In the genomic region with DNA sequence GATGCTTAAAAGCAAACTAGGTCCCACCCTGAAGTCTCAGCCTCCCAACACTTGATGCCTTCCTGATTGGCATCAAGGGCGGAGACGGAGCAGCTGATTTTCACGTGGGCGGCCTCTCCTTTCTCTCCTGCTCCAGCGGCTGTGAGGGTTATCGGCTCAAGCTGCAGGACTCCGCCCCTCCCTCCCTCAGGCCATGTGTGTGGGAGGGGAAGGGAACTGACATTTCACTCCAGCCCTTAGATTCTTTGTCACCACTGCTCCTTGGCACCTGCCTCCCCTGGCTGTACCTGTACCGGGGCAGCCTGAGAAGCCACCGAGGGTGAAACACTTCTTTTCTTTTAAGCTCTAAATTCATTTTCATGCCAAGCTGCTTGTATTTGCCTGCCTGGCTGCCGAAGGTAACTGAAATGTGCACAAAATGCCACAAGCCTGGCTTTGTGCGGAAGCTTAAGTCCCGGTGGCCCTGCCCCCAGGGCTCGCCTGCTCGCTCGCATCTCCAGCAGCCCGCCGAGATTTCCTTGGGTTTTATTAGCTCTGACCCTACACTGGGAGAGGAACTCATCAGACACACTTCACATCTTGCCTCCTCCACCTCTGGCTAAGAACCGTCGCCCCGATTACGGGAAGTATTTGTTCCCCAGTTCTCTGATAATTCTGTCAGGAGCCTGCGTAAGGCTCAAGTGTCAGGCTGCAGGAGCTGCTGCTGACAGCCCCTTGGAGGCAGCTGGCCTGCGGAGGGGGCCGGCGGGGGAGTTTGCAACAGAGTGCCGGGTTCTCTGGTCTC, we compare ENCODE assay signal across 8 cellular contexts. TPM values are rescaled to one million over a fixed set of nuclear protein-coding genes. Genes with fewer than 3 reads are reported as not detected.
A peak's percentile ranks its signal among the peaks of the same experiment; 100 is the strongest.
DNase-seq lines count a peak whose midpoint lies in the region; ATAC-seq, FAIRE-seq and TF ChIP-seq lines count a peak whose summit lies in the region.

No MANE protein-coding gene starts in this region.

- H3K4me1 ChIP-seq in HepG2 (ENCODE audit: insufficient read depth, low read length) (peaks cover 35% of the 10 kb centered on the region), upper lobe of right lung (peaks cover 23% of the 10 kb centered on the region)

- H3K36me3 Mint-ChIP-seq in activated CD4-positive, alpha-beta memory T cell treated with anti-CD3 and anti-CD28 coated beads, Interleukin-2, amount 10 ng/mL, durations not matched to agents 7 days and 5 days (ENCODE audit: low read depth): peaks cover 17% of the 10 kb centered on the region
- peaks cover 5% of the 10 kb centered on the region for H3K36me3 Mint-ChIP-seq in T-helper 17 cell (ENCODE audit: low read depth)

- CTCF ChIA-PET in HepG2 (lab: Yijun Ruan, JAX; ENCODE audit: low intra/inter-chr PET ratio, low total read pairs): interaction anchor here (4.6 kb wide), 1 partner anchor 83 kb away, joined by 47 read pairs; no protein-coding TSS in a partner anchor
- CTCF ChIA-PET in activated CD4-positive, alpha-beta memory T cell treated with anti-CD3 and anti-CD28 coated beads, Interleukin-2, amount 10 ng/mL, durations not matched to agents 7 days and 5 days (lab: Charles Lee): interaction anchor here (1.0 to 6.8 kb wide), 3 partner anchors 65 to 82 kb away, joined by 4 to 89 read pairs (median 48); no protein-coding TSS in a partner anchor

- H3K4me3 ChIP-seq in HepG2 (replicated peaks in 1 of 3; ENCODE audit: insufficient read depth in 1 of 3, low read depth in 2 of 3, low read length in 3 of 3): no peak overlapping the region
- H3K4me3 ChIP-seq in upper lobe of right lung: peak overlapping the region; percentile 18

- H3K27me3 ChIP-seq in HepG2 (ENCODE audit: control insufficient read depth in 1 of 2, insufficient read depth in 2 of 2, low read length in 2 of 2) (no peaks in the 10 kb centered on the region), upper lobe of right lung (no peaks in the 10 kb centered on the region)

- TF ChIP-seq RAD21 in HepG2 (CRISPR knock-in tag; IDR thresholded peaks at IDR 0.05): no peak

- H3K27ac ChIP-seq in HepG2 (ENCODE audit: extremely low read length, insufficient read depth, low read length): no peak overlapping the region
- no peak overlapping the region for H3K27ac ChIP-seq in upper lobe of right lung

- H3K9me3 Mint-ChIP-seq in activated CD4-positive, alpha-beta memory T cell treated with anti-CD3 and anti-CD28 coated beads, Interleukin-2, amount 10 ng/mL, durations not matched to agents 7 days and 5 days: no peaks in the 10 kb centered on the region

- peak; percentile 59 for ATAC-seq in HepG2
- peak; percentile 86 for ATAC-seq in upper lobe of right lung
- ATAC-seq in T-helper 17 cell: no peak

- POLR2A ChIA-PET in HepG2 (lab: Yijun Ruan, JAX): interaction anchor here (1.7 kb wide), 1 partner anchor 19 kb away, joined by 6 read pairs; no protein-coding TSS in a partner anchor
- POLR2A ChIA-PET in activated CD4-positive, alpha-beta memory T cell treated with anti-CD3 and anti-CD28 coated beads, Interleukin-2, amount 10 ng/mL, durations not matched to agents 7 days and 5 days (lab: Charles Lee): interaction anchor here (0.9 to 5.4 kb wide), 3 partner anchors 11 to 26 kb away, joined by 3 to 24 read pairs (median 5); a partner anchor contains a TSS

- no peaks in the 10 kb centered on the region for H3K79me2 ChIP-seq in HepG2 (ENCODE audit: insufficient read depth, low read length)

- TF ChIP-seq CTCF in HepG2 (CRISPR knock-in tag; IDR thresholded peaks at IDR 0.05) (no peak), upper lobe of right lung (IDR thresholded peaks at IDR 0.05) (no peak)

- peak overlapping the region; percentile 15; the same call in 1 of the 2 replicates for H3K4me2 ChIP-seq in HepG2 (ENCODE audit: low read depth, low read length)

- H2AFZ ChIP-seq in HepG2 (ENCODE audit: low read length): no peak overlapping the region

- H3K9ac ChIP-seq in HepG2 (ENCODE audit: insufficient read depth, low read depth, low read length): no peak overlapping the region

- intact Hi-C loops in HepG2 (cut with micrococcal nuclease; ENCODE audit: unreplicated experiment) (loop anchor here (1.0 kb wide), 1 partner anchor 36 kb away; no protein-coding TSS in a partner anchor), upper lobe of right lung (cut with DNase I) (loop anchor here (5.0 kb wide), 1 partner anchor 82 kb away; no protein-coding TSS in a partner anchor)

- TF ChIP-seq POLR2A in HepG2 (IDR thresholded peaks at IDR 0.05; ENCODE audit: insufficient read depth in 1 of 2, low read depth in 2 of 2, low read length in 2 of 2): no peak

- no peaks in the 10 kb centered on the region for H4K20me1 ChIP-seq in HepG2 (ENCODE audit: insufficient read depth, low read length)

- no peak overlapping the region for H3K27ac Mint-ChIP-seq in activated CD4-positive, alpha-beta memory T cell treated with anti-CD3 and anti-CD28 coated beads, Interleukin-2, amount 10 ng/mL, durations not matched to agents 7 days and 5 days
- H3K27ac Mint-ChIP-seq in T-helper 17 cell: no peak overlapping the region

- H3K36me3 ChIP-seq in HepG2 (replicated peaks in 1 of 2; ENCODE audit: control insufficient read depth in 1 of 2, insufficient read depth in 2 of 2, low read length in 2 of 2): peaks cover 0 to 8% of the 10 kb centered on the region in 2 experiments; a peak in 3 of 5 replicates
- no peaks in the 10 kb centered on the region for H3K36me3 ChIP-seq in upper lobe of right lung

- H3K9me3 ChIP-seq in HepG2 (ENCODE audit: low read length): no peaks in the 10 kb centered on the region
- H3K9me3 ChIP-seq in upper lobe of right lung: no peaks in the 10 kb centered on the region
- peaks cover 4% of the 10 kb centered on the region for H3K9me3 ChIP-seq in T-helper 17 cell (ENCODE audit: control insufficient read depth, low read length, poor library complexity, severe bottlenecking)

- 59% methylated on average over 26 of the region's 26 CpGs for WGBS in HepG2 (ENCODE audit: low lambda C conversion rate)

- H3K4me3 Mint-ChIP-seq in activated CD4-positive, alpha-beta memory T cell treated with anti-CD3 and anti-CD28 coated beads, Interleukin-2, amount 10 ng/mL, durations not matched to agents 7 days and 5 days: no peak overlapping the region
- H3K4me3 Mint-ChIP-seq in T-helper 17 cell: no peak overlapping the region

- H3K27me3 Mint-ChIP-seq in activated CD4-positive, alpha-beta memory T cell treated with anti-CD3 and anti-CD28 coated beads, Interleukin-2, amount 10 ng/mL, durations not matched to agents 7 days and 5 days: peaks cover 3% of the 10 kb centered on the region
- no peaks in the 10 kb centered on the region for H3K27me3 Mint-ChIP-seq in T-helper 17 cell

- no peak for TF ChIP-seq EP300 in HepG2 (IDR thresholded peaks at IDR 0.05; ENCODE audit: low read depth in 2 of 2, low read length in 2 of 2)
- TF ChIP-seq EP300 in HepG2 (CRISPR knock-in tag; IDR thresholded peaks at IDR 0.05; ENCODE audit: borderline replicate concordance): no peak

- DNase-seq in NCI-H524 (lab: John Stamatoyannopoulos, UW) (peak; percentile 55 to 56), NCI-H524 treated with DMSO at 0.1 percent for 48 hours (lab: John Stamatoyannopoulos, UW) (no peak), cerebellar cortex (ENCODE audit: low spot score) (peak; percentile 69), HepG2 (ENCODE audit: low spot score) (peak; percentile 46), upper lobe of right lung (peak; percentile 86), NK-92 (lab: John Stamatoyannopoulos, UW; ENCODE audit: unreplicated experiment) (no peak), T-helper 17 cell (no peak)
- DNase-seq in activated CD4-positive, alpha-beta memory T cell treated with anti-CD3 and anti-CD28 coated beads, Interleukin-2, amount 10 ng/mL, durations not matched to agents 7 days and 5 days: no peak

- in situ Hi-C loops in HepG2 (cut with HindIII; ENCODE audit: extremely low pct_ligation_motif_present, low pct_unique_long_range_greater_than_20kb): no loop called here

- peaks cover 3% of the 10 kb centered on the region for H3K4me1 Mint-ChIP-seq in activated CD4-positive, alpha-beta memory T cell treated with anti-CD3 and anti-CD28 coated beads, Interleukin-2, amount 10 ng/mL, durations not matched to agents 7 days and 5 days
- H3K4me1 Mint-ChIP-seq in T-helper 17 cell: peaks cover 7% of the 10 kb centered on the region

- FAIRE-seq in HepG2 (lab: Jason Lieb, UNC): peak; percentile 18

- no TSS peak for BruUV-seq in HepG2 (replicated peaks; lab: Mats Ljungman, UMichigan)

RNA-seq across cellular contexts. Expression of a gene that starts 9.6 kb away (rescaled TPM):
- not detected in 2 replicates for total RNA-seq in HepG2 (2016; rRNA removed; fragmentation: Illumina TruSeq; extraction: Trizol)
- total RNA-seq in HepG2 (2016; cell fraction: cytosol; rRNA removed; fragmentation: Illumina TruSeq; extraction: Trizol; ENCODE audit: low read depth): not detected in 2 replicates
- total RNA-seq in HepG2 (2016; cell fraction: insoluble cytoplasmic fraction; rRNA removed; fragmentation: Illumina TruSeq; extraction: Trizol): not detected in 2 replicates
- not detected in 2 replicates for total RNA-seq in HepG2 (2016; cell fraction: membrane; rRNA removed; fragmentation: Illumina TruSeq; extraction: Trizol)
- not detected in 2 replicates for total RNA-seq in HepG2 (2016; cell fraction: nucleus; rRNA removed; fragmentation: Illumina TruSeq; extraction: Trizol)
- 0.10 and 0.16 TPM in 2 replicates for polyA plus RNA-seq in HepG2 (2011; rRNA removed)
- polyA plus RNA-seq in HepG2 (2011; cell fraction: cytosol; rRNA removed): 0.15 TPM in 1 of 2 replicates, not detected in the other
- 0.36 and 0.40 TPM in 2 replicates for polyA plus RNA-seq in HepG2 (2011; cell fraction: nucleus; rRNA removed)
- 0.05 and 0.16 TPM in 2 replicates for polyA plus RNA-seq in HepG2 (2012)
- not detected in 2 replicates for polyA plus RNA-seq in HepG2 (2016; cell fraction: cytosol; fragmentation: Illumina TruSeq; extraction: Trizol; ENCODE audit: low read depth)
- not detected in 2 replicates for polyA plus RNA-seq in HepG2 (2016; cell fraction: insoluble cytoplasmic fraction; fragmentation: Illumina TruSeq; extraction: Trizol; ENCODE audit: low read depth)
- polyA plus RNA-seq in HepG2 (2016; cell fraction: membrane; fragmentation: Illumina TruSeq; extraction: Trizol; ENCODE audit: low read depth): not detected in 2 replicates
- not detected in 2 replicates for polyA plus RNA-seq in HepG2 (2016; cell fraction: nucleus; fragmentation: Illumina TruSeq; extraction: Trizol; ENCODE audit: insufficient read depth, low read depth)
- 0.26 TPM in 1 of 2 replicates, not detected in the other for polyA minus RNA-seq in HepG2 (2011; rRNA and poly(A)+ RNA removed; ENCODE audit: low replicate concordance)
- not detected in 2 replicates for polyA minus RNA-seq in HepG2 (2011; cell fraction: cytosol; rRNA and poly(A)+ RNA removed)
- polyA minus RNA-seq in HepG2 (2011; cell fraction: nucleus; rRNA and poly(A)+ RNA removed): not detected in 2 replicates
- total RNA-seq in upper lobe of right lung: 2.3 TPM
- 1 to 10 TPM; 4.0 TPM for total RNA-seq in activated CD4-positive, alpha-beta memory T cell treated with anti-CD3 and anti-CD28 coated beads, Interleukin-2, amount 10 ng/mL, durations not matched to agents 7 days and 5 days
- total RNA-seq in T-helper 17 cell: 10 to 100 TPM in 1 of 2 donors, 1 to 10 TPM in 1; 5.5 to 16.0 TPM

RNA-seq across cellular contexts. Expression of a gene that starts 25.8 kb away (rescaled TPM):
- 144 and 202 TPM in 2 replicates for total RNA-seq in HepG2 (2016; rRNA removed; fragmentation: Illumina TruSeq; extraction: Trizol)
- 18.7 and 21.1 TPM in 2 replicates for total RNA-seq in HepG2 (2016; cell fraction: cytosol; rRNA removed; fragmentation: Illumina TruSeq; extraction: Trizol; ENCODE audit: low read depth)
- total RNA-seq in HepG2 (2016; cell fraction: insoluble cytoplasmic fraction; rRNA removed; fragmentation: Illumina TruSeq; extraction: Trizol): 144 and 223 TPM in 2 replicates
- 75.0 TPM in 2 replicates for total RNA-seq in HepG2 (2016; cell fraction: membrane; rRNA removed; fragmentation: Illumina TruSeq; extraction: Trizol)
- 60.3 and 65.1 TPM in 2 replicates for total RNA-seq in HepG2 (2016; cell fraction: nucleus; rRNA removed; fragmentation: Illumina TruSeq; extraction: Trizol)
- 59.0 and 74.2 TPM in 2 replicates for polyA plus RNA-seq in HepG2 (2011; rRNA removed)
- 53.5 and 73.2 TPM in 2 replicates for polyA plus RNA-seq in HepG2 (2011; cell fraction: cytosol; rRNA removed)
- polyA plus RNA-seq in HepG2 (2011; cell fraction: nucleus; rRNA removed): 9.9 and 13.8 TPM in 2 replicates
- polyA plus RNA-seq in HepG2 (2012): 62.2 and 66.4 TPM in 2 replicates
- 20.3 and 21.1 TPM in 2 replicates for polyA plus RNA-seq in HepG2 (2016; cell fraction: cytosol; fragmentation: Illumina TruSeq; extraction: Trizol; ENCODE audit: low read depth)
- polyA plus RNA-seq in HepG2 (2016; cell fraction: insoluble cytoplasmic fraction; fragmentation: Illumina TruSeq; extraction: Trizol; ENCODE audit: low read depth): 209 and 228 TPM in 2 replicates
- polyA plus RNA-seq in HepG2 (2016; cell fraction: membrane; fragmentation: Illumina TruSeq; extraction: Trizol; ENCODE audit: low read depth): 57.0 and 58.9 TPM in 2 replicates
- polyA plus RNA-seq in HepG2 (2016; cell fraction: nucleus; fragmentation: Illumina TruSeq; extraction: Trizol; ENCODE audit: insufficient read depth, low read depth): 73.7 and 81.3 TPM in 2 replicates
- 69.1 and 72.7 TPM in 2 replicates for polyA minus RNA-seq in HepG2 (2011; rRNA and poly(A)+ RNA removed; ENCODE audit: low replicate concordance)
- polyA minus RNA-seq in HepG2 (2011; cell fraction: cytosol; rRNA and poly(A)+ RNA removed): 31.7 and 39.2 TPM in 2 replicates
- polyA minus RNA-seq in HepG2 (2011; cell fraction: nucleus; rRNA and poly(A)+ RNA removed): 17.1 and 20.0 TPM in 2 replicates
- 15.7 TPM for total RNA-seq in upper lobe of right lung
- 10 to 100 TPM; 22.8 to 24.3 TPM for total RNA-seq in activated CD4-positive, alpha-beta memory T cell treated with anti-CD3 and anti-CD28 coated beads, Interleukin-2, amount 10 ng/mL, durations not matched to agents 7 days and 5 days
- 1 to 10 TPM; 3.8 to 4.5 TPM for total RNA-seq in T-helper 17 cell

RNA-seq across cellular contexts. Expression of a gene that starts 36.9 kb away (rescaled TPM):
- total RNA-seq in HepG2 (2016; rRNA removed; fragmentation: Illumina TruSeq; extraction: Trizol): 23.9 and 32.2 TPM in 2 replicates
- total RNA-seq in HepG2 (2016; cell fraction: cytosol; rRNA removed; fragmentation: Illumina TruSeq; extraction: Trizol; ENCODE audit: low read depth): 7.9 and 8.2 TPM in 2 replicates
- total RNA-seq in HepG2 (2016; cell fraction: insoluble cytoplasmic fraction; rRNA removed; fragmentation: Illumina TruSeq; extraction: Trizol): 22.0 and 33.0 TPM in 2 replicates
- total RNA-seq in HepG2 (2016; cell fraction: membrane; rRNA removed; fragmentation: Illumina TruSeq; extraction: Trizol): 14.6 and 15.0 TPM in 2 replicates
- 25.4 and 27.7 TPM in 2 replicates for total RNA-seq in HepG2 (2016; cell fraction: nucleus; rRNA removed; fragmentation: Illumina TruSeq; extraction: Trizol)
- polyA plus RNA-seq in HepG2 (2011; rRNA removed): 22.1 and 26.0 TPM in 2 replicates
- polyA plus RNA-seq in HepG2 (2011; cell fraction: cytosol; rRNA removed): 11.4 and 16.3 TPM in 2 replicates
- 12.6 and 14.7 TPM in 2 replicates for polyA plus RNA-seq in HepG2 (2011; cell fraction: nucleus; rRNA removed)
- 24.1 and 25.8 TPM in 2 replicates for polyA plus RNA-seq in HepG2 (2012)
- polyA plus RNA-seq in HepG2 (2016; cell fraction: cytosol; fragmentation: Illumina TruSeq; extraction: Trizol; ENCODE audit: low read depth): 6.6 and 6.8 TPM in 2 replicates
- 16.8 and 19.4 TPM in 2 replicates for polyA plus RNA-seq in HepG2 (2016; cell fraction: insoluble cytoplasmic fraction; fragmentation: Illumina TruSeq; extraction: Trizol; ENCODE audit: low read depth)
- polyA plus RNA-seq in HepG2 (2016; cell fraction: membrane; fragmentation: Illumina TruSeq; extraction: Trizol; ENCODE audit: low read depth): 10.3 and 12.1 TPM in 2 replicates
- 31.1 and 31.6 TPM in 2 replicates for polyA plus RNA-seq in HepG2 (2016; cell fraction: nucleus; fragmentation: Illumina TruSeq; extraction: Trizol; ENCODE audit: insufficient read depth, low read depth)
- 18.1 and 18.8 TPM in 2 replicates for polyA minus RNA-seq in HepG2 (2011; rRNA and poly(A)+ RNA removed; ENCODE audit: low replicate concordance)
- 7.6 and 13.6 TPM in 2 replicates for polyA minus RNA-seq in HepG2 (2011; cell fraction: cytosol; rRNA and poly(A)+ RNA removed)
- polyA minus RNA-seq in HepG2 (2011; cell fraction: nucleus; rRNA and poly(A)+ RNA removed): 6.8 and 8.6 TPM in 2 replicates
- 57.9 TPM for total RNA-seq in upper lobe of right lung
- 10 to 100 TPM; 51.8 to 53.8 TPM for total RNA-seq in activated CD4-positive, alpha-beta memory T cell treated with anti-CD3 and anti-CD28 coated beads, Interleukin-2, amount 10 ng/mL, durations not matched to agents 7 days and 5 days
- 10 to 100 TPM; 30.9 to 36.4 TPM for total RNA-seq in T-helper 17 cell

Comparison
In these comparisons a context has a peak if more than half of its experiments do, and no peak if none do; other contexts are left out.
1. DNase-seq: peak in NCI-H524 (2 of 2), cerebellar cortex (single experiment), HepG2 (single experiment) and upper lobe of right lung (single experiment); none in NCI-H524 treated with DMSO at 0.1 percent for 48 hours (single experiment), NK-92 (single experiment), activated CD4-positive, alpha-beta memory T cell treated with anti-CD3 and anti-CD28 coated beads, Interleukin-2, amount 10 ng/mL, durations not matched to agents 7 days and 5 days (single experiment) and T-helper 17 cell (0 of 3).